In the genomic region with DNA sequence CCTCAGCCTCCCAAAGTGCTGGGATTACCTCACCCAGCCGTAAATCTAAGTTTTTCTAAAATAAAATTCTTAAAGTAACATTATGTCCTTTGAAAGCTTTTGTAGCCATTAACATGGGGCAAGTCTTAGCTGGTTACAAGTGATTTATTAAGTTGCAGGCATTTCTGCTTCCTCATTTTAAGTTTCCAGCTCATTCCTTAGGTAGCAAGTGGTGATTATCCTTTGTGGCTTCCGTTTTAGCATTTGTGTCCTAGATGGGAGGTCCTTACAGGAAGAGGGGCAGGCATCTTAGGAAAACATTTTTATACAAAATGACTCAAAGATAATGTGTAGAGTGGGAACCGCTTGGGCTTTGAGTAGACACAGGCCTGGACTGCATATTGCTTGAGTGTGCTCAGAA, we compare ENCODE assay signal across 22 cellular contexts. TPM values are rescaled to one million over a fixed set of nuclear protein-coding genes. Genes with fewer than 3 reads are reported as not detected.
"Had no signal": no experiment of that assay in that cellular context is flagged by ENCODE, and none has a peak within 500 bp of the region (broad histone marks: within the 10 kb centered on the region; RNA-seq: fewer than 3 reads in every experiment).

No MANE protein-coding gene starts in this region.

- H3K27ac Mint-ChIP-seq: activated naive CD4-positive, alpha-beta T cell treated with anti-CD3 and anti-CD28 coated beads, Interleukin-2, amount 50 U/mL, for 72 hours; activated T-helper 1 cell treated with anti-CD3 and anti-CD28 coated beads, Interleukin-12 subunit alpha, Interleukin-12 subunit beta, Interleukin-2, Interleukin-4 antibody, amounts not matched to agents 30 ng/mL and 10 ng/mL and 1 ng/mL, durations not matched to agents 14 hours and 24 hours and 36 hours had no signal

- H3K27ac ChIP-seq: ascending aorta, left ventricle myocardium inferior, upper lobe of right lung had no signal

- H3K4me3 ChIP-seq: ascending aorta, left ventricle myocardium inferior, upper lobe of right lung had no signal

- H3K27me3 Mint-ChIP-seq: naive thymus-derived CD4-positive, alpha-beta T cell had no signal

- H3K27me3 ChIP-seq: ascending aorta, upper lobe of right lung had no signal

- H3K9me3 ChIP-seq: ascending aorta, left ventricle myocardium inferior, upper lobe of right lung had no signal

- DNase-seq: activated CD4-positive, alpha-beta T cell treated with anti-CD3 and anti-CD28 coated beads for 4 hours; activated CD4-positive, alpha-beta T cell treated with anti-CD3 and anti-CD28 coated beads, Interleukin-2, amount 50 U/mL, for 48 hours; activated CD4-positive, CD25-positive, alpha-beta regulatory T cell; activated gamma-delta T cell treated with Interleukin-2 at 50 U/mL for 16 hours; central memory CD4-positive, alpha-beta T cell; dermis blood vessel endothelial cell; effector CD8-positive, alpha-beta T cell; glutamatergic neuron; hippocampal formation; kidney glomerular epithelial cell; left ventricle myocardium inferior; naive thymus-derived CD4-positive, alpha-beta T cell; posterior cingulate gyrus; stimulated activated CD4-positive, alpha-beta T cell treated with anti-CD3 and anti-CD28 coated beads, Interleukin-4, amount 100 ng/mL, for 1 hour; stimulated activated naive CD4-positive, alpha-beta T cell treated with Interleukin-2 at 50 U/mL for 16 hours; T1000; upper lobe of right lung had no signal

- H3K9me3 Mint-ChIP-seq: activated naive CD4-positive, alpha-beta T cell treated with anti-CD3 and anti-CD28 coated beads, Interleukin-2, amount 50 U/mL, for 72 hours; activated T-helper 1 cell treated with anti-CD3 and anti-CD28 coated beads, Interleukin-12 subunit alpha, Interleukin-12 subunit beta, Interleukin-2, Interleukin-4 antibody, amounts not matched to agents 30 ng/mL and 10 ng/mL and 1 ng/mL, durations not matched to agents 14 hours and 24 hours and 36 hours; naive thymus-derived CD4-positive, alpha-beta T cell; neural crest cell had no signal

- ATAC-seq: activated naive CD4-positive, alpha-beta T cell treated with anti-CD3 and anti-CD28 coated beads, Interleukin-2, amount 50 U/mL, for 72 hours; esophagus mucosa; naive thymus-derived CD4-positive, alpha-beta T cell; upper lobe of right lung had no signal

- H3K4me3 Mint-ChIP-seq: activated T-helper 1 cell treated with anti-CD3 and anti-CD28 coated beads, Interleukin-12 subunit alpha, Interleukin-12 subunit beta, Interleukin-2, Interleukin-4 antibody, amounts not matched to agents 30 ng/mL and 10 ng/mL and 1 ng/mL, durations not matched to agents 14 hours and 24 hours and 36 hours; naive thymus-derived CD4-positive, alpha-beta T cell; neural crest cell had no signal

- H3K4me1 ChIP-seq: ascending aorta, upper lobe of right lung had no signal

RNA-seq across cellular contexts. Expression of a gene that starts 35.0 kb away (rescaled TPM):
- total RNA-seq: ascending aorta, esophagus mucosa had no signal
